1 cellular context compared by ENCODE assay signal in genomic region chrX:40065291-40066046, GRCh38.
TF ChIP-seq lines count a peak whose summit lies in the region.

No MANE protein-coding gene starts in this region.

TF ChIP-seq in WTC11, 78 proteins besides CTCF, POLR2A, EP300 and RAD21 (continued from another document):
- no peak for TF ChIP-seq MAX (CRISPR knock-in tag; IDR thresholded peaks at IDR 0.05)
- TF ChIP-seq JUN (CRISPR knock-in tag; IDR thresholded peaks at IDR 0.05): no peak
- no peak for TF ChIP-seq ZNF263 (CRISPR knock-in tag; IDR thresholded peaks at IDR 0.05; ENCODE audit: low read depth)
- TF ChIP-seq MXD4 (CRISPR knock-in tag; IDR thresholded peaks at IDR 0.05; ENCODE audit: borderline replicate concordance): no peak
- no peak for TF ChIP-seq AR (CRISPR knock-in tag; IDR thresholded peaks at IDR 0.05)
- no peak for TF ChIP-seq ZMAT4 (CRISPR knock-in tag; IDR thresholded peaks at IDR 0.05)
- no peak for TF ChIP-seq AFF4 (CRISPR knock-in tag; IDR thresholded peaks at IDR 0.05; ENCODE audit: borderline replicate concordance)
